In the genomic region with DNA sequence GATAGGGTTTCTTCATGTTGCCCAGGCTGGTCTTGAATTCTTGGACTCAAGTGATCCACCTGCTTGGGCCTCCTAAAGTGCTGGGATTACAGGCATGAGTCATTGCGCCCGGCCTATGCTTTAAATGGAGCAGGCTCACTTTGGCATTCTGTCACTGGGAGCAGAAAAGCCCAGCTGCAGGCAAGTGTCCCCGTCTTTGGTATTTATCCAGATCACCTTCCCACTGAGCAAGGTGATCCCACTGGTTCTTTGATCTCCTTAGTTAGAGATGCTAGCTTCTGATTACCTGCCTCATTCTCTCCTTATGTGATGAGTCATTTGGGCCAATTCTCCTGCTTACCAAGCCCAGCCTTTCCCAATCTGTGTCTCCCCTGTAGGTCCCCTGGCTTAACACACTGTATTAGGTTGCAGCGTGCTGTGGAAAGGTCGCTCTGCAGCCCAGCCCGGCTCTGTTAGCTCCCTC, we compare ENCODE assay signal across 15 cellular contexts. TPM values are rescaled to one million over a fixed set of nuclear protein-coding genes. Genes with fewer than 3 reads are reported as not detected.
A peak's percentile ranks its signal among the peaks of the same experiment; 100 is the strongest.
DNase-seq lines count a peak whose midpoint lies in the region; ATAC-seq and TF ChIP-seq lines count a peak whose summit lies in the region.
"Had no signal": no experiment of that assay in that cellular context is flagged by ENCODE, and none has a peak within 500 bp of the region (broad histone marks: within the 10 kb centered on the region; RNA-seq: fewer than 3 reads in every experiment).

No MANE protein-coding gene starts in this region.

- intact Hi-C loops in Caco-2 (cut with micrococcal nuclease; ENCODE audit: unreplicated experiment): no loop called here

- H3K4me1 Mint-ChIP-seq in Caco-2 (ENCODE audit: low read depth, unreplicated experiment): peaks cover 7% of the 10 kb centered on the region
- peaks cover 12% of the 10 kb centered on the region for H3K4me1 Mint-ChIP-seq in activated T-cell treated with anti-CD3 and anti-CD28 coated beads, Interleukin-2, amount 50 U/mL, for 4 hours (ENCODE audit: low read depth)

- POLR2A ChIA-PET in Caco-2 (lab: Charles Lee): no interaction called here
- POLR2A ChIA-PET in HEK293T (lab: Yijun Ruan, JAX): interaction anchor here (1.5 kb wide), 1 partner anchor 45 kb away, joined by 4 read pairs; a partner anchor contains a TSS

- no peaks in the 10 kb centered on the region for H3K4me1 ChIP-seq in Caco-2

- TF ChIP-seq CTCF in Caco-2 (IDR thresholded peaks at IDR 0.05; ENCODE audit: insufficient read depth in 1 of 2, low read depth in 1 of 2, low read length in 1 of 2, severe bottlenecking in 1 of 2, unreplicated experiment in 1 of 2): no peak

- peak; percentile 31 to 63 for DNase-seq in Caco-2
- peak; percentile 10 for DNase-seq in HEK293T (ENCODE audit: extremely low spot score)
- peak; percentile 22 for DNase-seq in amniotic epithelial cell (ENCODE audit: low read depth)
- DNase-seq in left kidney (ENCODE audit: low read depth, low spot score): peak; percentile 13
- no peak for DNase-seq in activated T-cell treated with anti-CD3 and anti-CD28 coated beads, Interleukin-2, amount 50 U/mL, for 4 hours
- no peak for DNase-seq in NOMO-1 treated with dmso at 0.1 percent for 144 hours (lab: John Stamatoyannopoulos, UW; ENCODE audit: unreplicated experiment)
- DNase-seq: activated CD4-positive, alpha-beta memory T cell treated with anti-CD3 and anti-CD28 coated beads for 36 hours; colonic mucosa; left lung; NCI-H146 had no signal

- no peak overlapping the region for H3K4me3 Mint-ChIP-seq in Caco-2 (ENCODE audit: unreplicated experiment)
- no peak overlapping the region for H3K4me3 Mint-ChIP-seq in activated T-cell treated with anti-CD3 and anti-CD28 coated beads, Interleukin-2, amount 50 U/mL, for 4 hours
- H3K4me3 Mint-ChIP-seq: activated CD4-positive, alpha-beta memory T cell treated with anti-CD3 and anti-CD28 coated beads for 36 hours; activated naive CD4-positive, alpha-beta T cell treated with anti-CD3 and anti-CD28 coated beads, Interleukin-2, amount 50 U/mL, for 24 hours had no signal

- H3K27me3 ChIP-seq in Caco-2 (replicated peaks; ENCODE audit: control insufficient read depth, insufficient read depth, low read length): no peaks in the 10 kb centered on the region
- H3K27me3 ChIP-seq: colonic mucosa, left lung, neutrophil had no signal

- no peaks in the 10 kb centered on the region for H3K9me3 Mint-ChIP-seq in Caco-2 (ENCODE audit: unreplicated experiment)
- H3K9me3 Mint-ChIP-seq in activated T-cell treated with anti-CD3 and anti-CD28 coated beads, Interleukin-2, amount 50 U/mL, for 4 hours: no peaks in the 10 kb centered on the region
- H3K9me3 Mint-ChIP-seq: activated CD4-positive, alpha-beta memory T cell treated with anti-CD3 and anti-CD28 coated beads for 36 hours; activated naive CD4-positive, alpha-beta T cell treated with anti-CD3 and anti-CD28 coated beads, Interleukin-2, amount 50 U/mL, for 24 hours had no signal

- H3K27ac Mint-ChIP-seq in Caco-2 (ENCODE audit: unreplicated experiment): peak overlapping the region; percentile 40
- H3K27ac Mint-ChIP-seq: activated CD4-positive, alpha-beta memory T cell treated with anti-CD3 and anti-CD28 coated beads for 36 hours; activated naive CD4-positive, alpha-beta T cell treated with anti-CD3 and anti-CD28 coated beads, Interleukin-2, amount 50 U/mL, for 24 hours had no signal

- no peak overlapping the region for H3K4me3 ChIP-seq in Caco-2 (ENCODE audit: low read depth, low read length)
- H3K4me3 ChIP-seq: colonic mucosa, left lung had no signal

- no TSS peak for BruUV-seq in Caco-2 (replicated peaks; lab: Mats Ljungman, UMichigan)

- H3K36me3 Mint-ChIP-seq in Caco-2 (ENCODE audit: insufficient read depth, unreplicated experiment): peaks cover 19% of the 10 kb centered on the region
- no peaks in the 10 kb centered on the region for H3K36me3 Mint-ChIP-seq in activated T-cell treated with anti-CD3 and anti-CD28 coated beads, Interleukin-2, amount 50 U/mL, for 4 hours (ENCODE audit: insufficient read depth)
- H3K36me3 Mint-ChIP-seq: activated naive CD4-positive, alpha-beta T cell treated with anti-CD3 and anti-CD28 coated beads, Interleukin-2, amount 50 U/mL, for 24 hours had no signal

- H3K36me3 ChIP-seq in Caco-2 (ENCODE audit: control insufficient read depth, insufficient read depth, low read length): no peaks in the 10 kb centered on the region
- H3K36me3 ChIP-seq: colonic mucosa had no signal

- no peaks in the 10 kb centered on the region for H3K9me3 ChIP-seq in Caco-2
- H3K9me3 ChIP-seq: colonic mucosa, left lung, neutrophil had no signal

- CTCF ChIA-PET in Caco-2 (lab: Charles Lee) (no interaction called here), HEK293T (lab: Yijun Ruan, JAX) (interaction anchor here (0.6 kb wide), 1 partner anchor 680 kb away, joined by 5 read pairs; no protein-coding TSS in a partner anchor)

- no peaks in the 10 kb centered on the region for H3K27me3 Mint-ChIP-seq in Caco-2 (ENCODE audit: insufficient read depth, unreplicated experiment)
- no peaks in the 10 kb centered on the region for H3K27me3 Mint-ChIP-seq in activated T-cell treated with anti-CD3 and anti-CD28 coated beads, Interleukin-2, amount 50 U/mL, for 4 hours (ENCODE audit: low read depth)
- H3K27me3 Mint-ChIP-seq: activated CD4-positive, alpha-beta memory T cell treated with anti-CD3 and anti-CD28 coated beads for 36 hours; activated naive CD4-positive, alpha-beta T cell treated with anti-CD3 and anti-CD28 coated beads, Interleukin-2, amount 50 U/mL, for 24 hours had no signal

- ATAC-seq in GM21390 (IDR thresholded peaks at IDR 0.05; ENCODE audit: unreplicated experiment) (no peak), HG03460 (IDR thresholded peaks at IDR 0.05; ENCODE audit: unreplicated experiment) (no peak)
- no peak for ATAC-seq in activated T-cell treated with anti-CD3 and anti-CD28 coated beads, Interleukin-2, amount 50 U/mL, for 4 hours
- ATAC-seq: left lung had no signal

TF ChIP-seq in HEK293T, 16 proteins besides CTCF, POLR2A, EP300 and RAD21:
- TF ChIP-seq BHLHE40 (IDR thresholded peaks at IDR 0.05; ENCODE audit: borderline replicate concordance): no peak
- TF ChIP-seq FOXK2 (IDR thresholded peaks at IDR 0.05): no peak
- no peak for TF ChIP-seq CTBP1 (IDR thresholded peaks at IDR 0.05; ENCODE audit: borderline replicate concordance)
- TF ChIP-seq L3MBTL2 (conservative IDR thresholded peaks at IDR 0.05): no peak
- no peak for TF ChIP-seq TARDBP (IDR thresholded peaks at IDR 0.05)
- TF ChIP-seq ELF4 (IDR thresholded peaks at IDR 0.05): no peak
- TF ChIP-seq FOXA1 (IDR thresholded peaks at IDR 0.05): no peak
- TF ChIP-seq ZNF384 (IDR thresholded peaks at IDR 0.05): no peak
- TF ChIP-seq ARNT (IDR thresholded peaks at IDR 0.05): no peak
- TF ChIP-seq, protein P1, sequence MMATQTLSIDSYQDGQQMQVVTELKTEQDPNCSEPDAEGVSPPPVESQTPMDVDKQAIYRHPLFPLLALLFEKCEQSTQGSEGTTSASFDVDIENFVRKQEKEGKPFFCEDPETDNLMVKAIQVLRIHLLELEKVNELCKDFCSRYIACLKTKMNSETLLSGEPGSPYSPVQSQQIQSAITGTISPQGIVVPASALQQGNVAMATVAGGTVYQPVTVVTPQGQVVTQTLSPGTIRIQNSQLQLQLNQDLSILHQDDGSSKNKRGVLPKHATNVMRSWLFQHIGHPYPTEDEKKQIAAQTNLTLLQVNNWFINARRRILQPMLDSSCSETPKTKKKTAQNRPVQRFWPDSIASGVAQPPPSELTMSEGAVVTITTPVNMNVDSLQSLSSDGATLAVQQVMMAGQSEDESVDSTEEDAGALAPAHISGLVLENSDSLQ (IDR thresholded peaks at IDR 0.05): no peak
- no peak for TF ChIP-seq FOXM1 (IDR thresholded peaks at IDR 0.05; ENCODE audit: borderline replicate concordance)
- TF ChIP-seq SUZ12 (IDR thresholded peaks at IDR 0.05): no peak
- TF ChIP-seq HDGF (IDR thresholded peaks at IDR 0.05; ENCODE audit: borderline replicate concordance): no peak
- no peak for TF ChIP-seq LEF1 (IDR thresholded peaks at IDR 0.05; ENCODE audit: borderline replicate concordance)
- TF ChIP-seq SP1 (IDR thresholded peaks at IDR 0.05): no peak
- no peak for TF ChIP-seq NFRKB (IDR thresholded peaks at IDR 0.05)
TF ChIP-seq in HEK293T: peak in this region for 0.

RNA-seq across cellular contexts. Expression of a gene that starts 39.3 kb away (rescaled TPM):
- not detected in 2 replicates for total RNA-seq in Caco-2 (2022)
- not detected for total RNA-seq in activated T-cell treated with anti-CD3 and anti-CD28 coated beads, Interleukin-2, amount 50 U/mL, for 4 hours
- total RNA-seq: activated CD4-positive, alpha-beta memory T cell treated with anti-CD3 and anti-CD28 coated beads for 36 hours; left lung; T-helper 1 cell treated with Interleukin-12 subunit alpha and Interleukin-12 subunit beta and Interleukin-4 antibody, amounts not matched to agents 30 ng/mL and 1 ng/mL, for 36 hours had no signal

RNA-seq across cellular contexts. Expression of a gene that starts 45.3 kb away (rescaled TPM):
- total RNA-seq in Caco-2 (2022): 68.9 and 74.6 TPM in 2 replicates
- total RNA-seq in activated T-cell treated with anti-CD3 and anti-CD28 coated beads, Interleukin-2, amount 50 U/mL, for 4 hours: 10 to 100 TPM; 74.7 to 78.2 (median 75.3) TPM

Comparison
In these comparisons a context has a peak if more than half of its experiments do, and no peak if none do; other contexts are left out.
1. DNase-seq: peak in Caco-2 (2 of 2), HEK293T (single experiment), amniotic epithelial cell (single experiment) and left kidney (single experiment); none in activated T-cell treated with anti-CD3 and anti-CD28 coated beads, Interleukin-2, amount 50 U/mL, for 4 hours (single experiment) and NOMO-1 treated with dmso at 0.1 percent for 144 hours (single experiment).